14 cellular contexts compared by ENCODE assay signal in genomic region chr14:53778263-53778662, GRCh38.
DNase-seq lines count a peak whose midpoint lies in the region; ATAC-seq and TF ChIP-seq lines count a peak whose summit lies in the region.
"Had no signal": no experiment of that assay in that cellular context is flagged by ENCODE, and none has a peak within 500 bp of the region (broad histone marks: within the 10 kb centered on the region; RNA-seq: fewer than 3 reads in every experiment).

No MANE protein-coding gene starts in this region.

- TF ChIP-seq CTCF in GM12865 (IDR thresholded peaks at IDR 0.05; ENCODE audit: insufficient read depth, low read depth, low read length, missing control alignments), result no peak
- no peak for TF ChIP-seq CTCF in lower lobe of right lung (IDR thresholded peaks at IDR 0.05)

- no peaks in the 10 kb centered on the region for H3K27me3 ChIP-seq in lower lobe of right lung (ENCODE audit: low read depth)
- H3K27me3 ChIP-seq: BLaER1 treated with 17β-estradiol and CSF1 and Interleukin-3, amounts not matched to agents 10 nM and 100 nM had no signal

- H3K9me3 ChIP-seq in lower lobe of right lung, result no peaks in the 10 kb centered on the region

- H3K4me1 ChIP-seq in lower lobe of right lung, result no peaks in the 10 kb centered on the region

- H3K4me3 ChIP-seq in GM12865 (ENCODE audit: low read depth, low read length), result no peak overlapping the region
- no peak overlapping the region for H3K4me3 ChIP-seq in lower lobe of right lung
- H3K4me3 ChIP-seq: BLaER1 treated with 17β-estradiol and CSF1 and Interleukin-3, amounts not matched to agents 10 nM and 100 nM; GM23338 had no signal

- DNase-seq in GM12865 (ENCODE audit: low read depth) (peak; percentile 9), DMS53 treated with DMSO at 0.1 percent for 48 hours (lab: John Stamatoyannopoulos, UW; ENCODE audit: unreplicated experiment) (no peak), lower lobe of right lung (no peak)
- no peak for DNase-seq in activated effector memory CD4-positive, alpha-beta T cell treated with anti-CD3 and anti-CD28 coated beads, Interleukin-2, amount 50 U/mL, for 16 hours
- DNase-seq: CD4-positive, CD25-positive, alpha-beta regulatory T cell; DMS53; H7 had no signal

- ATAC-seq in HG02610 (IDR thresholded peaks at IDR 0.05; ENCODE audit: unreplicated experiment), result peak; percentile 89
- peak; percentile 58 for ATAC-seq in HG02870 (IDR thresholded peaks at IDR 0.05; ENCODE audit: unreplicated experiment)
- peak; percentile 41 for ATAC-seq in HG03565 (IDR thresholded peaks at IDR 0.05; ENCODE audit: unreplicated experiment)
- no peak for ATAC-seq in lower lobe of right lung
- no peak for ATAC-seq in GM18873 (IDR thresholded peaks at IDR 0.05; ENCODE audit: low FRiP score, unreplicated experiment)
- ATAC-seq: GM23338 had no signal

- H3K27ac ChIP-seq in lower lobe of right lung, result no peak overlapping the region
- H3K27ac ChIP-seq: 22Rv1; BLaER1 treated with 17β-estradiol and CSF1 and Interleukin-3, amounts not matched to agents 10 nM and 100 nM had no signal

- H3K36me3 ChIP-seq in lower lobe of right lung, result no peaks in the 10 kb centered on the region
- H3K36me3 ChIP-seq: BLaER1 treated with 17β-estradiol and CSF1 and Interleukin-3, amounts not matched to agents 10 nM and 100 nM had no signal

- intact Hi-C loops in lower lobe of right lung (cut with DNase I), result no loop called here

Comparison
In these comparisons a context has a peak if more than half of its experiments do, and no peak if none do; other contexts are left out.
1. ATAC-seq: peak in HG02610 (single experiment), HG02870 (single experiment) and HG03565 (single experiment); none in lower lobe of right lung (0 of 2) and GM18873 (single experiment).